Comparison of ENCODE assay signal across 1 cellular context in the genomic region with DNA sequence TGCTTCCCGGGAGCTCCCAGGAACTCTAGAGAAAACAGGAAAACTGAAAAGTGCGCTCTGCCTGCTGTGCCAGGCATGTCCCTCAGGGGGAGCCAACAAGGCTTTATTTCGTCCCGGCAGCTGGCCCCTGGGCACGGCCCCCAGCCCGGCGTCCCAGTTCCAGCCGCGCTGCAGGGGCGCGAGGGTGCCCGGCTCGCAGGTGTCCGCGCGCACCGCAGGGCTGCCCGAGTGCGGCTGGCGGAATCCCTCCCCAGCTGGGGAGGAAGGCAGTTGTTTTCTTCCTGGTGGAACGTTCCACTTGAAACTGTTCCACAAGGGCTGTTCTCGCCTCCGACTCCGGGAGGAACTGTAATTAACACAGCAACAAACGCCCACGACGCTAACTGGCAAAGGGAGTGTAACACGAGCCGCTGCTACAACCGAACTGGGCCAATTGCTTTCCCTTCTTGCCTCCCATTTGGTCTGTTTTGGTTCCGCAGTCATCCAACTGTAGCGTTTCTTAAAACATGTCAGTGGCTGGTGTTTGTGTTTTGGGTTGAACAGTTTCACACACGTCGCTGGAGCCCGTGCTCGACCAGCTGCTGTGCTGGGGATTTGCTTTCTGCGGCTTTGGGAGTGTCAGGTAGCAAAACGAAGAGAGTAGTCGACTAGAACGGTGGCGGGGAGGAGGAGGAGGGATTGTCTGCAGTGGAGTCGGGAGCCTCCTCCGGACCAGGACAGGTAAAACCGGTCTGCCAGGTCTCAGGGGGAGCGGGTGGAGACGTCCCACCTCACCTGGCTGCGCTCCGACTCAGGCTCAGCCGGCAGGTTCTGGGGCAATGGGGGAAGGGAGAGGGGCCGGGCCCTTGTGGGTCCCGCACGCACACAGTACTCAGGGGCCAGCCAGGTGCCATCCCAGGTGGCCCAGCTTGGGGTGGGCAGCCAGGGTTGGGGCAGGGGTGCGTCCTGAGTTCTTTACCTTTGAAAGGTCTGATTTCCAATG.
TF ChIP-seq lines count a peak whose summit lies in the region.

No MANE protein-coding gene starts in this region.

TF ChIP-seq in HepG2, 621 proteins besides CTCF, POLR2A, EP300 and RAD21 (continued from another document and continues in another):
- TF ChIP-seq ZBTB26 (CRISPR knock-in tag; IDR thresholded peaks at IDR 0.05; ENCODE audit: borderline replicate concordance) (no peak), KLF6 (CRISPR knock-in tag; IDR thresholded peaks at IDR 0.05) (no peak), ZFAT (CRISPR knock-in tag; conservative IDR thresholded peaks at IDR 0.05) (no peak), POLR2G (IDR thresholded peaks at IDR 0.05; ENCODE audit: low read depth, low read length) (no peak), ZNF737 (CRISPR knock-in tag; IDR thresholded peaks at IDR 0.05; ENCODE audit: borderline replicate concordance) (no peak), WIZ (CRISPR knock-in tag; IDR thresholded peaks at IDR 0.05) (no peak), DPF2 (CRISPR knock-in tag; IDR thresholded peaks at IDR 0.05; ENCODE audit: borderline replicate concordance, low read depth) (no peak), SETDB1 (CRISPR knock-in tag; IDR thresholded peaks at IDR 0.05; ENCODE audit: borderline replicate concordance) (no peak), TFAP4 (IDR thresholded peaks at IDR 0.05; ENCODE audit: borderline replicate concordance, low read depth) (peak; percentile 44; the same call in 1 of the 2 replicates), ZNF879 (CRISPR knock-in tag; IDR thresholded peaks at IDR 0.05) (no peak), MTF2 (CRISPR knock-in tag; IDR thresholded peaks at IDR 0.05; ENCODE audit: borderline replicate concordance) (0 out of 2 replicates have a peak, but pooled peaks have one; percentile 18), KLF15 (CRISPR knock-in tag; IDR thresholded peaks at IDR 0.05; ENCODE audit: borderline replicate concordance) (no peak), FOXK2 (IDR thresholded peaks at IDR 0.05) (no peak), ELF1 (CRISPR knock-in tag; IDR thresholded peaks at IDR 0.05) (no peak), ONECUT2 (CRISPR knock-in tag; IDR thresholded peaks at IDR 0.05) (no peak), FOXM1 (CRISPR knock-in tag; IDR thresholded peaks at IDR 0.05) (no peak), MIER3 (CRISPR knock-in tag; IDR thresholded peaks at IDR 0.05; ENCODE audit: borderline replicate concordance) (no peak), ISL2 (CRISPR knock-in tag; IDR thresholded peaks at IDR 0.05) (no peak), ZNF839 (CRISPR knock-in tag; IDR thresholded peaks at IDR 0.05; ENCODE audit: borderline replicate concordance) (no peak), EED (CRISPR knock-in tag; IDR thresholded peaks at IDR 0.05) (no peak; the same call in 1 of the 2 replicates), ZNF383 (CRISPR knock-in tag; IDR thresholded peaks at IDR 0.05; ENCODE audit: borderline replicate concordance) (no peak), ZNF205 (CRISPR knock-in tag; IDR thresholded peaks at IDR 0.05) (no peak), MIXL1 (CRISPR knock-in tag; IDR thresholded peaks at IDR 0.05) (no peak), ZSCAN30 (CRISPR knock-in tag; IDR thresholded peaks at IDR 0.05) (no peak), ZNF329 (CRISPR knock-in tag; IDR thresholded peaks at IDR 0.05; ENCODE audit: low read depth) (no peak), NFYB (CRISPR knock-in tag; IDR thresholded peaks at IDR 0.05) (no peak), SMARCC2 (IDR thresholded peaks at IDR 0.05) (no peak), SMARCE1 (IDR thresholded peaks at IDR 0.05; ENCODE audit: borderline replicate concordance) (no peak), ERF (CRISPR knock-in tag; IDR thresholded peaks at IDR 0.05) (no peak), SMYD3 (CRISPR knock-in tag; IDR thresholded peaks at IDR 0.05) (no peak), ZNF225 (CRISPR knock-in tag; IDR thresholded peaks at IDR 0.05) (no peak), KDM1A (CRISPR knock-in tag; IDR thresholded peaks at IDR 0.05) (no peak), CHCHD3 (CRISPR knock-in tag; IDR thresholded peaks at IDR 0.05) (no peak), HOXA5 (CRISPR knock-in tag; IDR thresholded peaks at IDR 0.05) (no peak)
- TF ChIP-seq, protein P1, sequence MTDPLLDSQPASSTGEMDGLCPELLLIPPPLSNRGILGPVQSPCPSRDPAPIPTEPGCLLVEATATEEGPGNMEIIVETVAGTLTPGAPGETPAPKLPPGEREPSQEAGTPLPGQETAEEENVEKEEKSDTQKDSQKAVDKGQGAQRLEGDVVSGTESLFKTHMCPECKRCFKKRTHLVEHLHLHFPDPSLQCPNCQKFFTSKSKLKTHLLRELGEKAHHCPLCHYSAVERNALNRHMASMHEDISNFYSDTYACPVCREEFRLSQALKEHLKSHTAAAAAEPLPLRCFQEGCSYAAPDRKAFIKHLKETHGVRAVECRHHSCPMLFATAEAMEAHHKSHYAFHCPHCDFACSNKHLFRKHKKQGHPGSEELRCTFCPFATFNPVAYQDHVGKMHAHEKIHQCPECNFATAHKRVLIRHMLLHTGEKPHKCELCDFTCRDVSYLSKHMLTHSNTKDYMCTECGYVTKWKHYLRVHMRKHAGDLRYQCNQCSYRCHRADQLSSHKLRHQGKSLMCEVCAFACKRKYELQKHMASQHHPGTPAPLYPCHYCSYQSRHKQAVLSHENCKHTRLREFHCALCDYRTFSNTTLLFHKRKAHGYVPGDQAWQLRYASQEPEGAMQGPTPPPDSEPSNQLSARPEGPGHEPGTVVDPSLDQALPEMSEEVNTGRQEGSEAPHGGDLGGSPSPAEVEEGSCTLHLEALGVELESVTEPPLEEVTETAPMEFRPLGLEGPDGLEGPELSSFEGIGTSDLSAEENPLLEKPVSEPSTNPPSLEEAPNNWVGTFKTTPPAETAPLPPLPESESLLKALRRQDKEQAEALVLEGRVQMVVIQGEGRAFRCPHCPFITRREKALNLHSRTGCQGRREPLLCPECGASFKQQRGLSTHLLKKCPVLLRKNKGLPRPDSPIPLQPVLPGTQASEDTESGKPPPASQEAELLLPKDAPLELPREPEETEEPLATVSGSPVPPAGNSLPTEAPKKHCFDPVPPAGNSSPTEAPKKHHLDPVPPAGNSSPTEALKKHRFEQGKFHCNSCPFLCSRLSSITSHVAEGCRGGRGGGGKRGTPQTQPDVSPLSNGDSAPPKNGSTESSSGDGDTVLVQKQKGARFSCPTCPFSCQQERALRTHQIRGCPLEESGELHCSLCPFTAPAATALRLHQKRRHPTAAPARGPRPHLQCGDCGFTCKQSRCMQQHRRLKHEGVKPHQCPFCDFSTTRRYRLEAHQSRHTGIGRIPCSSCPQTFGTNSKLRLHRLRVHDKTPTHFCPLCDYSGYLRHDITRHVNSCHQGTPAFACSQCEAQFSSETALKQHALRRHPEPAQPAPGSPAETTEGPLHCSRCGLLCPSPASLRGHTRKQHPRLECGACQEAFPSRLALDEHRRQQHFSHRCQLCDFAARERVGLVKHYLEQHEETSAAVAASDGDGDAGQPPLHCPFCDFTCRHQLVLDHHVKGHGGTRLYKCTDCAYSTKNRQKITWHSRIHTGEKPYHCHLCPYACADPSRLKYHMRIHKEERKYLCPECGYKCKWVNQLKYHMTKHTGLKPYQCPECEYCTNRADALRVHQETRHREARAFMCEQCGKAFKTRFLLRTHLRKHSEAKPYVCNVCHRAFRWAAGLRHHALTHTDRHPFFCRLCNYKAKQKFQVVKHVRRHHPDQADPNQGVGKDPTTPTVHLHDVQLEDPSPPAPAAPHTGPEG (CRISPR knock-in tag; IDR thresholded peaks at IDR 0.05): no peak
- TF ChIP-seq, protein P2, sequence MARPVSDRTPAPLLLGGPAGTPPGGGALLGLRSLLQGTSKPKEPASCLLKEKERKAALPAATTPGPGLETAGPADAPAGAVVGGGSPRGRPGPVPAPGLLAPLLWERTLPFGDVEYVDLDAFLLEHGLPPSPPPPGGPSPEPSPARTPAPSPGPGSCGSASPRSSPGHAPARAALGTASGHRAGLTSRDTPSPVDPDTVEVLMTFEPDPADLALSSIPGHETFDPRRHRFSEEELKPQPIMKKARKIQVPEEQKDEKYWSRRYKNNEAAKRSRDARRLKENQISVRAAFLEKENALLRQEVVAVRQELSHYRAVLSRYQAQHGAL (CRISPR knock-in tag; IDR thresholded peaks at IDR 0.05; ENCODE audit: not compliant biosample characterization): no peak
- TF ChIP-seq, protein P3, sequence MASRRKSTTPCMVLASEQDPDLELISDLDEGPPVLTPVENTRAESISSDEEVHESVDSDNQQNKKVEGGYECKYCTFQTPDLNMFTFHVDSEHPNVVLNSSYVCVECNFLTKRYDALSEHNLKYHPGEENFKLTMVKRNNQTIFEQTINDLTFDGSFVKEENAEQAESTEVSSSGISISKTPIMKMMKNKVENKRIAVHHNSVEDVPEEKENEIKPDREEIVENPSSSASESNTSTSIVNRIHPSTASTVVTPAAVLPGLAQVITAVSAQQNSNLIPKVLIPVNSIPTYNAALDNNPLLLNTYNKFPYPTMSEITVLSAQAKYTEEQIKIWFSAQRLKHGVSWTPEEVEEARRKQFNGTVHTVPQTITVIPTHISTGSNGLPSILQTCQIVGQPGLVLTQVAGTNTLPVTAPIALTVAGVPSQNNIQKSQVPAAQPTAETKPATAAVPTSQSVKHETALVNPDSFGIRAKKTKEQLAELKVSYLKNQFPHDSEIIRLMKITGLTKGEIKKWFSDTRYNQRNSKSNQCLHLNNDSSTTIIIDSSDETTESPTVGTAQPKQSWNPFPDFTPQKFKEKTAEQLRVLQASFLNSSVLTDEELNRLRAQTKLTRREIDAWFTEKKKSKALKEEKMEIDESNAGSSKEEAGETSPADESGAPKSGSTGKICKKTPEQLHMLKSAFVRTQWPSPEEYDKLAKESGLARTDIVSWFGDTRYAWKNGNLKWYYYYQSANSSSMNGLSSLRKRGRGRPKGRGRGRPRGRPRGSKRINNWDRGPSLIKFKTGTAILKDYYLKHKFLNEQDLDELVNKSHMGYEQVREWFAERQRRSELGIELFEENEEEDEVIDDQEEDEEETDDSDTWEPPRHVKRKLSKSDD (CRISPR knock-in tag; IDR thresholded peaks at IDR 0.05; ENCODE audit: low read depth): no peak
- TF ChIP-seq, protein P4, sequence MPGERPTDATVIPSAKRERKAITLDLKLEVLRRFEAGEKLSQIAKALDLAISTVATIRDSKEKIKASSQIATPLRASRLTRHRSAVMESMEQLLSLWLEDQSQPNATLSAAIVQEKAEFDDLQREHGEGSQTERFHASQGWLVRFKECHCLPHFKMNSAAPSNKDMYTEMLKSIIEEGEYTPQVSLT (CRISPR knock-in tag; IDR thresholded peaks at IDR 0.05; ENCODE audit: borderline replicate concordance, low read depth): no peak
- TF ChIP-seq, protein P5, sequence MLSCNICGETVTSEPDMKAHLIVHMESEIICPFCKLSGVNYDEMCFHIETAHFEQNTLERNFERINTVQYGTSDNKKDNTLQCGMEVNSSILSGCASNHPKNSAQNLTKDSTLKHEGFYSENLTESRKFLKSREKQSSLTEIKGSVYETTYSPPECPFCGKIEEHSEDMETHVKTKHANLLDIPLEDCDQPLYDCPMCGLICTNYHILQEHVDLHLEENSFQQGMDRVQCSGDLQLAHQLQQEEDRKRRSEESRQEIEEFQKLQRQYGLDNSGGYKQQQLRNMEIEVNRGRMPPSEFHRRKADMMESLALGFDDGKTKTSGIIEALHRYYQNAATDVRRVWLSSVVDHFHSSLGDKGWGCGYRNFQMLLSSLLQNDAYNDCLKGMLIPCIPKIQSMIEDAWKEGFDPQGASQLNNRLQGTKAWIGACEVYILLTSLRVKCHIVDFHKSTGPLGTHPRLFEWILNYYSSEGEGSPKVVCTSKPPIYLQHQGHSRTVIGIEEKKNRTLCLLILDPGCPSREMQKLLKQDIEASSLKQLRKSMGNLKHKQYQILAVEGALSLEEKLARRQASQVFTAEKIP (CRISPR knock-in tag; IDR thresholded peaks at IDR 0.05; ENCODE audit: borderline replicate concordance): no peak
- TF ChIP-seq, protein P6, sequence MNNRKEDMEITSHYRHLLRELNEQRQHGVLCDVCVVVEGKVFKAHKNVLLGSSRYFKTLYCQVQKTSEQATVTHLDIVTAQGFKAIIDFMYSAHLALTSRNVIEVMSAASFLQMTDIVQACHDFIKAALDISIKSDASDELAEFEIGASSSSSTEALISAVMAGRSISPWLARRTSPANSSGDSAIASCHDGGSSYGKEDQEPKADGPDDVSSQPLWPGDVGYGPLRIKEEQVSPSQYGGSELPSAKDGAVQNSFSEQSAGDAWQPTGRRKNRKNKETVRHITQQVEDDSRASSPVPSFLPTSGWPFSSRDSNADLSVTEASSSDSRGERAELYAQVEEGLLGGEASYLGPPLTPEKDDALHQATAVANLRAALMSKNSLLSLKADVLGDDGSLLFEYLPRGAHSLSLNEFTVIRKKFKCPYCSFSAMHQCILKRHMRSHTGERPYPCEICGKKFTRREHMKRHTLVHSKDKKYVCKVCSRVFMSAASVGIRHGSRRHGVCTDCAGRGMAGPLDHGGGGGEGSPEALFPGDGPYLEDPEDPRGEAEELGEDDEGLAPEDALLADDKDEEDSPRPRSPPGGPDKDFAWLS (CRISPR knock-in tag; IDR thresholded peaks at IDR 0.05; ENCODE audit: borderline replicate concordance): no peak
